Comparison of ENCODE assay signal across 13 cellular contexts in the genomic region with DNA sequence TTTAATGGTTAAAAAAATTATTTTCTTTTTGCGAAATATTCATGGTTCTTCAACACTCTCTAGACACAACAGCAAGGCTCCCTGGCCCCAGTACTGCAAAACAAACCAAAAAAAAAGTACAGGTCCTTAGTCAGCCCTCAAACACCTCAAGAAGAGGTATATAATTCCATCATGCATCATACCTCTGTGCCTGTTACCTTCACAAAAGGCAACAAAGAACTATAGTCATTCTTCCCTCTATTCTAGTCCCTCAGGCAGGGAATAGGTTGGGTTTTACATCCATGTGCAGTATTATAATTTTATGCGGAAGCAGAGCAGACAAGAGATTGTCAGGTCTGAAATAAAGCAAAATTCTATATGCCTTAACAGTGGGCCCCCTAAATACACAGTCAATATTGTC. TPM values are rescaled to one million over a fixed set of nuclear protein-coding genes. Genes with fewer than 3 reads are reported as not detected.
DNase-seq lines count a peak whose midpoint lies in the region; ATAC-seq, FAIRE-seq and TF ChIP-seq lines count a peak whose summit lies in the region.
"Had no signal": no experiment of that assay in that cellular context is flagged by ENCODE, and none has a peak within 500 bp of the region (broad histone marks: within the 10 kb centered on the region; RNA-seq: fewer than 3 reads in every experiment).

No MANE protein-coding gene starts in this region.

- H4K20me1 ChIP-seq in HepG2 (ENCODE audit: insufficient read depth, low read length), result peaks cover 100% of the 10 kb centered on the region

- no peak for TF ChIP-seq CTCF in HepG2 (CRISPR knock-in tag; IDR thresholded peaks at IDR 0.05)
- no peak for TF ChIP-seq CTCF in right lobe of liver (IDR thresholded peaks at IDR 0.05)
- no peak for TF ChIP-seq CTCF in mesothelial cell of epicardium (IDR thresholded peaks at IDR 0.05; ENCODE audit: unreplicated experiment)
- TF ChIP-seq CTCF in GM10266 (IDR thresholded peaks at IDR 0.05; ENCODE audit: control insufficient read depth, insufficient read depth, low read depth, missing control alignments), result no peak

- H3K9ac ChIP-seq in HepG2 (ENCODE audit: insufficient read depth, low read depth, low read length), result peak overlapping the region; percentile 23; the same call in 1 of the 2 replicates

- BruUV-seq in HepG2 (replicated peaks; lab: Mats Ljungman, UMichigan), result no TSS peak

- CTCF ChIA-PET in HepG2 (lab: Yijun Ruan, JAX; ENCODE audit: low intra/inter-chr PET ratio, low total read pairs), result no interaction called here
- CTCF ChIA-PET in T-cell (lab: Charles Lee), result interaction anchor here in 1 of 2 donors (1.5 to 2.3 kb wide), 2 partner anchors 16 to 92 kb away, joined by 3 to 8 read pairs; no protein-coding TSS in a partner anchor

- peaks cover 98% of the 10 kb centered on the region for H3K79me2 ChIP-seq in HepG2 (ENCODE audit: insufficient read depth, low read length)

- WGBS in HepG2 (ENCODE audit: low lambda C conversion rate), result 78% methylated on average over 2 of the region's 2 CpGs
- WGBS in right lobe of liver (ENCODE audit: insufficient coverage, low coverage, low lambda C conversion rate, missing lambda C conversion rate), result 71% methylated on average over 2 of the region's 2 CpGs

- H3K4me1 Mint-ChIP-seq in T-cell, result peaks cover 88 to 94% (median 94%) of the 10 kb centered on the region in 3 donors
- H3K4me1 Mint-ChIP-seq in mesothelial cell of epicardium, result peaks cover 66% of the 10 kb centered on the region

- POLR2A ChIA-PET in HepG2 (lab: Yijun Ruan, JAX) (interaction anchor here (1.3 to 8.5 kb wide), 4 partner anchors 9 to 92 kb away, joined by 4 to 96 read pairs (median 5); partner anchors contain the start of genes HNRNPA3 and NFE2L2), T-cell (lab: Charles Lee) (interaction anchor here in 1 of 2 donors (0.6 to 2.4 kb wide), 3 partner anchors 8 to 311 kb away, joined by 4 to 24 read pairs (median 8); partner anchors contain the start of gene NFE2L2)

- H3K36me3 ChIP-seq in HepG2 (replicated peaks in 1 of 2; ENCODE audit: control insufficient read depth in 1 of 2, insufficient read depth in 2 of 2, low read length in 2 of 2) (peaks cover 8 to 45% of the 10 kb centered on the region in 2 experiments), right lobe of liver (peaks cover 0 to 10% (median 0%) of the 10 kb centered on the region in 4 donors)
- H3K36me3 ChIP-seq: suprapubic skin had no signal

- H3K4me2 ChIP-seq in HepG2 (ENCODE audit: low read depth, low read length), result peak overlapping the region; percentile 96

- H3K27ac ChIP-seq in HepG2 (ENCODE audit: extremely low read length, insufficient read depth, low read length) (peak overlapping the region; percentile 17), right lobe of liver (peak overlapping the region in 1 of 3 donors; percentile 100)

- H3K4me3 ChIP-seq in HepG2 (replicated peaks in 1 of 3; ENCODE audit: insufficient read depth in 1 of 3, low read depth in 2 of 3, low read length in 3 of 3) (peak overlapping the region in 2 of 3 experiments; percentile 10 to 43; a peak in 3 of 6 replicates), right lobe of liver (no peak overlapping the region)
- H3K4me3 ChIP-seq: suprapubic skin had no signal

- no peak for DNase-seq in HepG2 (ENCODE audit: low spot score)
- no peak for DNase-seq in right lobe of liver
- DNase-seq in T-cell, result no peak
- no peak for DNase-seq in mesothelial cell of epicardium (ENCODE audit: low spot score in 2 of 2, unreplicated experiment in 2 of 2)
- no peak for DNase-seq in GM10266 (ENCODE audit: extremely low spot score)
- no peak for DNase-seq in putamen (ENCODE audit: low spot score)
- DNase-seq: DMS 273 treated with DMSO at 0.1 percent for 48 hours, GDM1, NCI-H1694 treated with DMSO at 0.1 percent for 48 hours, NCI-H446 treated with DMSO at 0.1 percent for 48 hours, occipital lobe had no signal

- H3K36me3 Mint-ChIP-seq in T-cell, result peaks cover 56% of the 10 kb centered on the region
- peaks cover 20% of the 10 kb centered on the region for H3K36me3 Mint-ChIP-seq in mesothelial cell of epicardium

- no peaks in the 10 kb centered on the region for H3K9me3 ChIP-seq in HepG2 (ENCODE audit: low read length)
- H3K9me3 ChIP-seq in right lobe of liver, result no peaks in the 10 kb centered on the region
- H3K9me3 ChIP-seq: suprapubic skin had no signal

- H2AFZ ChIP-seq in HepG2 (ENCODE audit: low read length), result no peak overlapping the region

- H3K27ac Mint-ChIP-seq in T-cell, result peak overlapping the region in 1 of 2 donors; percentile 19
- H3K27ac Mint-ChIP-seq in mesothelial cell of epicardium, result peak overlapping the region; percentile 41

- no peak for FAIRE-seq in HepG2 (lab: Jason Lieb, UNC)

- in situ Hi-C loops in HepG2 (cut with HindIII; ENCODE audit: extremely low pct_ligation_motif_present, low pct_unique_long_range_greater_than_20kb), result no loop called here

- H3K4me3 Mint-ChIP-seq in T-cell, result peak overlapping the region; percentile 17 to 96 (median 29)
- no peak overlapping the region for H3K4me3 Mint-ChIP-seq in mesothelial cell of epicardium

- no peak for TF ChIP-seq RAD21 in HepG2 (CRISPR knock-in tag; IDR thresholded peaks at IDR 0.05)

- H3K4me1 ChIP-seq in HepG2 (ENCODE audit: insufficient read depth, low read length) (peaks cover 100% of the 10 kb centered on the region), right lobe of liver (peaks cover 0 to 90% (median 42%) of the 10 kb centered on the region in 4 donors)

- ATAC-seq in HepG2 (no peak), right lobe of liver (no peak), T-cell (replicated peaks in 1 of 4) (no peak), GM18498 (IDR thresholded peaks at IDR 0.05; ENCODE audit: unreplicated experiment) (no peak)

- intact Hi-C loops in HepG2 (cut with micrococcal nuclease; ENCODE audit: unreplicated experiment), result no loop called here
- intact Hi-C loops in right lobe of liver (cut with DNase I), result no loop called here

- H3K27me3 ChIP-seq in HepG2 (ENCODE audit: control insufficient read depth in 1 of 2, insufficient read depth in 2 of 2, low read length in 2 of 2) (no peaks in the 10 kb centered on the region), right lobe of liver (no peaks in the 10 kb centered on the region)
- H3K27me3 ChIP-seq: suprapubic skin had no signal

- TF ChIP-seq EP300 in HepG2 (IDR thresholded peaks at IDR 0.05; ENCODE audit: low read depth in 2 of 2, low read length in 2 of 2) (no peak), HepG2 (CRISPR knock-in tag; IDR thresholded peaks at IDR 0.05; ENCODE audit: borderline replicate concordance) (no peak)

- peaks cover 0 to 4% (median 3%) of the 10 kb centered on the region in 3 donors for H3K9me3 Mint-ChIP-seq in T-cell
- peaks cover 5% of the 10 kb centered on the region for H3K9me3 Mint-ChIP-seq in mesothelial cell of epicardium

- H3K27me3 Mint-ChIP-seq in T-cell, result no peaks in the 10 kb centered on the region
- H3K27me3 Mint-ChIP-seq in mesothelial cell of epicardium (ENCODE audit: low read depth), result no peaks in the 10 kb centered on the region

- TF ChIP-seq POLR2A in HepG2 (IDR thresholded peaks at IDR 0.05; ENCODE audit: insufficient read depth in 1 of 2, low read depth in 2 of 2, low read length in 2 of 2) (no peak), right lobe of liver (IDR thresholded peaks at IDR 0.05) (no peak)

RNA-seq across cellular contexts. Expression of gene NFE2L2, which starts 8.5 kb away (rescaled TPM):
- total RNA-seq in HepG2 (2016; rRNA removed; fragmentation: Illumina TruSeq; extraction: Trizol) (84.6 and 136 TPM in 2 replicates), right lobe of liver (10 to 100 TPM; 27.9 to 83.6 (median 35.6) TPM), T-cell (10 to 100 TPM; 54.3 to 77.0 (median 73.8) TPM), mesothelial cell of epicardium (93.1 to 93.9 TPM (median 93.3 TPM) in 3 replicates)
- total RNA-seq in HepG2 (2016; cell fraction: cytosol; rRNA removed; fragmentation: Illumina TruSeq; extraction: Trizol; ENCODE audit: low read depth), result 93.0 and 99.3 TPM in 2 replicates
- 80.6 and 139 TPM in 2 replicates for total RNA-seq in HepG2 (2016; cell fraction: insoluble cytoplasmic fraction; rRNA removed; fragmentation: Illumina TruSeq; extraction: Trizol)
- total RNA-seq in HepG2 (2016; cell fraction: membrane; rRNA removed; fragmentation: Illumina TruSeq; extraction: Trizol), result 85.8 and 94.3 TPM in 2 replicates
- total RNA-seq in HepG2 (2016; cell fraction: nucleus; rRNA removed; fragmentation: Illumina TruSeq; extraction: Trizol), result 92.5 and 95.6 TPM in 2 replicates
- 138 and 215 TPM in 2 replicates for polyA plus RNA-seq in HepG2 (2011; rRNA removed)
- polyA plus RNA-seq in HepG2 (2011; cell fraction: cytosol; rRNA removed), result 94.2 and 119 TPM in 2 replicates
- polyA plus RNA-seq in HepG2 (2011; cell fraction: nucleus; rRNA removed), result 66.9 and 70.1 TPM in 2 replicates
- 104 and 115 TPM in 2 replicates for polyA plus RNA-seq in HepG2 (2012)
- 17.6 and 20.3 TPM in 2 replicates for polyA plus RNA-seq in HepG2 (2016; cell fraction: cytosol; fragmentation: Illumina TruSeq; extraction: Trizol; ENCODE audit: low read depth)
- 211 and 217 TPM in 2 replicates for polyA plus RNA-seq in HepG2 (2016; cell fraction: insoluble cytoplasmic fraction; fragmentation: Illumina TruSeq; extraction: Trizol; ENCODE audit: low read depth)
- 41.9 and 49.1 TPM in 2 replicates for polyA plus RNA-seq in HepG2 (2016; cell fraction: membrane; fragmentation: Illumina TruSeq; extraction: Trizol; ENCODE audit: low read depth)
- 168 and 175 TPM in 2 replicates for polyA plus RNA-seq in HepG2 (2016; cell fraction: nucleus; fragmentation: Illumina TruSeq; extraction: Trizol; ENCODE audit: insufficient read depth, low read depth)
- 157 and 264 TPM in 2 replicates for polyA minus RNA-seq in HepG2 (2011; rRNA and poly(A)+ RNA removed; ENCODE audit: low replicate concordance)
- polyA minus RNA-seq in HepG2 (2011; cell fraction: cytosol; rRNA and poly(A)+ RNA removed), result 128 and 137 TPM in 2 replicates
- polyA minus RNA-seq in HepG2 (2011; cell fraction: nucleus; rRNA and poly(A)+ RNA removed), result 140 and 141 TPM in 2 replicates

RNA-seq across cellular contexts. Expression of gene HNRNPA3, which starts 43.4 kb away (rescaled TPM):
- total RNA-seq in HepG2 (2016; rRNA removed; fragmentation: Illumina TruSeq; extraction: Trizol), result 97.7 and 164 TPM in 2 replicates
- 14.2 and 15.3 TPM in 2 replicates for total RNA-seq in HepG2 (2016; cell fraction: cytosol; rRNA removed; fragmentation: Illumina TruSeq; extraction: Trizol; ENCODE audit: low read depth)
- total RNA-seq in HepG2 (2016; cell fraction: insoluble cytoplasmic fraction; rRNA removed; fragmentation: Illumina TruSeq; extraction: Trizol), result 105 and 171 TPM in 2 replicates
- total RNA-seq in HepG2 (2016; cell fraction: membrane; rRNA removed; fragmentation: Illumina TruSeq; extraction: Trizol), result 84.7 and 87.9 TPM in 2 replicates
- 152 and 163 TPM in 2 replicates for total RNA-seq in HepG2 (2016; cell fraction: nucleus; rRNA removed; fragmentation: Illumina TruSeq; extraction: Trizol)
- 52.3 and 73.3 TPM in 2 replicates for polyA plus RNA-seq in HepG2 (2011; rRNA removed)
- polyA plus RNA-seq in HepG2 (2011; cell fraction: cytosol; rRNA removed), result 28.9 and 35.7 TPM in 2 replicates
- 80.5 and 102 TPM in 2 replicates for polyA plus RNA-seq in HepG2 (2011; cell fraction: nucleus; rRNA removed)
- polyA plus RNA-seq in HepG2 (2012), result 166 and 486 TPM in 2 replicates
- 36.5 and 45.0 TPM in 2 replicates for polyA plus RNA-seq in HepG2 (2016; cell fraction: cytosol; fragmentation: Illumina TruSeq; extraction: Trizol; ENCODE audit: low read depth)
- 1,088 and 1,120 TPM in 2 replicates for polyA plus RNA-seq in HepG2 (2016; cell fraction: insoluble cytoplasmic fraction; fragmentation: Illumina TruSeq; extraction: Trizol; ENCODE audit: low read depth)
- 139 and 151 TPM in 2 replicates for polyA plus RNA-seq in HepG2 (2016; cell fraction: membrane; fragmentation: Illumina TruSeq; extraction: Trizol; ENCODE audit: low read depth)
- 525 and 575 TPM in 2 replicates for polyA plus RNA-seq in HepG2 (2016; cell fraction: nucleus; fragmentation: Illumina TruSeq; extraction: Trizol; ENCODE audit: insufficient read depth, low read depth)
- polyA minus RNA-seq in HepG2 (2011; rRNA and poly(A)+ RNA removed; ENCODE audit: low replicate concordance), result 11.2 and 12.3 TPM in 2 replicates
- 34.8 and 38.9 TPM in 2 replicates for polyA minus RNA-seq in HepG2 (2011; cell fraction: cytosol; rRNA and poly(A)+ RNA removed)
- polyA minus RNA-seq in HepG2 (2011; cell fraction: nucleus; rRNA and poly(A)+ RNA removed), result 205 and 222 TPM in 2 replicates
- 10 to 100 TPM; 22.4 to 70.4 (median 54.8) TPM for total RNA-seq in right lobe of liver
- total RNA-seq in T-cell, result 100 to 1,000 TPM; 134 to 220 (median 151) TPM
- 264 to 274 TPM (median 269 TPM) in 3 replicates for total RNA-seq in mesothelial cell of epicardium

Comparison
In these comparisons a context has a peak if more than half of its experiments do, and no peak if none do; other contexts are left out.
1. H3K4me3 ChIP-seq: peak in HepG2 (2 of 3); none in right lobe of liver (0 of 3).